ENCODE assay signal across 8 cellular contexts in genomic region chr17:3723556-3724372, GRCh38. TPM values are rescaled to one million over a fixed set of nuclear protein-coding genes. Genes with fewer than 3 reads are reported as not detected.
DNase-seq lines count a peak whose midpoint lies in the region; ATAC-seq and TF ChIP-seq lines count a peak whose summit lies in the region.

HASPIN (plus strand) TSS chr17:3723903; CDS start chr17:3723936, 33 bp downstream.

- peak; percentile 94 for ATAC-seq in activated CD8-positive, alpha-beta memory T cell treated with anti-CD3 and anti-CD28 coated beads, Interleukin-2, amount 10 ng/mL, durations not matched to agents 7 days and 5 days

- no peaks in the 10 kb centered on the region for H3K27me3 Mint-ChIP-seq in activated CD8-positive, alpha-beta memory T cell treated with anti-CD3 and anti-CD28 coated beads, Interleukin-2, amount 10 ng/mL, durations not matched to agents 7 days and 5 days

- peaks cover 63% of the 10 kb centered on the region for H3K4me1 Mint-ChIP-seq in activated CD8-positive, alpha-beta memory T cell treated with anti-CD3 and anti-CD28 coated beads, Interleukin-2, amount 10 ng/mL, durations not matched to agents 7 days and 5 days

- WGBS in mesodermal cell (ENCODE audit: insufficient coverage in 2 of 2), 2 experiments = 0% methylated on average over 91 to 98 of the region's 98 CpGs

- H3K4me3 ChIP-seq in endocrine pancreas (ENCODE audit: control insufficient read depth, insufficient read depth, low read length) (peak within 1 kb of the TSS; percentile 77), mesodermal cell (ENCODE audit: extremely low read depth, insufficient read depth, low read length, poor library complexity, severe bottlenecking) (peak within 1 kb of the TSS; percentile 80)

- peaks cover 9% of the 10 kb centered on the region for H3K4me1 ChIP-seq in endocrine pancreas (ENCODE audit: control insufficient read depth, insufficient read depth, low read length)
- H3K4me1 ChIP-seq in mesodermal cell (ENCODE audit: control insufficient read depth, insufficient read depth, low read length, poor library complexity, severe bottlenecking) = peaks cover 24% of the 10 kb centered on the region

- H3K27me3 ChIP-seq in endocrine pancreas (ENCODE audit: control insufficient read depth, insufficient read depth, low read length) = no peaks in the 10 kb centered on the region

- CTCF ChIA-PET in activated CD8-positive, alpha-beta memory T cell treated with anti-CD3 and anti-CD28 coated beads, Interleukin-2, amount 10 ng/mL, durations not matched to agents 7 days and 5 days (lab: Charles Lee) = interaction anchor here (0.6 to 3.8 kb wide), 17 partner anchors 9 to 133 kb away, joined by 3 to 28 read pairs (median 6); partner anchors contain the start of genes NCBP3 and P2RX5

- no peaks in the 10 kb centered on the region for H3K9me3 Mint-ChIP-seq in activated CD8-positive, alpha-beta memory T cell treated with anti-CD3 and anti-CD28 coated beads, Interleukin-2, amount 10 ng/mL, durations not matched to agents 7 days and 5 days (ENCODE audit: low read depth)

- H3K27ac ChIP-seq in mesodermal cell (ENCODE audit: low read depth, low read length, severe bottlenecking) = peak within 1 kb of the TSS; percentile 67

- DNase-seq in COLO829 (ENCODE audit: low spot score) (peak; percentile 94), GM20000 (ENCODE audit: low spot score) (peak; percentile 99), HT-29 (ENCODE audit: low spot score) (peak; percentile 91), NOMO-1 treated with DMSO at 0.1 percent for 48 hours (lab: John Stamatoyannopoulos, UW; ENCODE audit: unreplicated experiment) (peak; percentile 79)
- DNase-seq in activated CD8-positive, alpha-beta memory T cell treated with anti-CD3 and anti-CD28 coated beads, Interleukin-2, amount 10 ng/mL, durations not matched to agents 7 days and 5 days = peak; percentile 94
- peak; percentile 82 to 83 for DNase-seq in stimulated activated CD8-positive, alpha-beta memory T cell treated with anti-CD3 and anti-CD28 coated beads, Interleukin-15, amount 100 ng/mL, for 4 hours (ENCODE audit: low read depth in 2 of 2)

- TF ChIP-seq CTCF in GM20000 (IDR thresholded peaks at IDR 0.05; ENCODE audit: extremely low read depth, missing control alignments) = no peak

- H3K9ac ChIP-seq in endocrine pancreas (ENCODE audit: control insufficient read depth, insufficient read depth, low read length) = peak within 1 kb of the TSS; percentile 95

- H3K4me3 Mint-ChIP-seq in activated CD8-positive, alpha-beta memory T cell treated with anti-CD3 and anti-CD28 coated beads, Interleukin-2, amount 10 ng/mL, durations not matched to agents 7 days and 5 days = peak within 1 kb of the TSS; percentile 95

- H3K36me3 ChIP-seq in endocrine pancreas (ENCODE audit: control insufficient read depth, insufficient read depth, low read length) (no peaks in the 10 kb centered on the region), mesodermal cell (ENCODE audit: control insufficient read depth, insufficient read depth, low read length) (peaks cover 58% of the 10 kb centered on the region)

- H3K9me3 ChIP-seq in endocrine pancreas (ENCODE audit: control insufficient read depth, low read length) (no peaks in the 10 kb centered on the region), mesodermal cell (ENCODE audit: control insufficient read depth, low read length) (no peaks in the 10 kb centered on the region)

- peak within 1 kb of the TSS; percentile 89 for H3K27ac Mint-ChIP-seq in activated CD8-positive, alpha-beta memory T cell treated with anti-CD3 and anti-CD28 coated beads, Interleukin-2, amount 10 ng/mL, durations not matched to agents 7 days and 5 days

- peaks cover 57% of the 10 kb centered on the region for H3K36me3 Mint-ChIP-seq in activated CD8-positive, alpha-beta memory T cell treated with anti-CD3 and anti-CD28 coated beads, Interleukin-2, amount 10 ng/mL, durations not matched to agents 7 days and 5 days

RNA-seq across cellular contexts. Expression of gene HASPIN, which starts in this region (rescaled TPM):
- total RNA-seq in HT-29 (2014; rRNA removed; shearing (Covaris generic)) = 13.1 and 17.1 TPM in 2 replicates
- 10 to 100 TPM; 30.4 to 31.2 TPM for total RNA-seq in activated CD8-positive, alpha-beta memory T cell treated with anti-CD3 and anti-CD28 coated beads, Interleukin-2, amount 10 ng/mL, durations not matched to agents 7 days and 5 days
- 9.0 TPM for polyA plus RNA-seq in mesodermal cell (2013, experiment 1 of 2)
- polyA plus RNA-seq in mesodermal cell (2013, experiment 2 of 2) = 8.5 TPM

Comparison
In these comparisons a context has a peak if more than half of its experiments do, and no peak if none do; other contexts are left out.
1. Peak in every context shown above with its lines: DNase-seq, ATAC-seq, H3K4me3 ChIP-seq and H3K27ac ChIP-seq.